18 cellular contexts compared by ENCODE assay signal in the genomic region with DNA sequence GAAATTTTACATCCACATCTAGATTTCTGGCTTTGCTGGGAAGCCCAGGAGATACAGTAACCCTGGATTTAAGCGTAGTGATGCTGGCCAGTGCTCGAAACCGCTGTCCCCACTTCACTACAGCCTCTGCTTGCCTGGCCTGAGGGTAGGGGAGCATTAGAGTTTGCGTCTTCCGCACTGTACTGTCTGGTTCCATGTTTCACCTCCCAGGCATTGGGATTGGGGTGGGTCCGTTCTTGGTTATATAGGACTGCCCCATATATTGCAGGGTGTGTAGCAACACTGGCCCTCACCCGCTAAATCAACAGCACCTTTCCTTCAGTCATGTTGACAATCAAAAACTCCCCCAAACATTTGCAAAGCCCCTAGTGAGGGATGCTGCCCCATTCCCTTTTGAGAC.
DNase-seq lines count a peak whose midpoint lies in the region; FAIRE-seq and TF ChIP-seq lines count a peak whose summit lies in the region.
"Had no signal": no experiment of that assay in that cellular context is flagged by ENCODE, and none has a peak within 500 bp of the region (broad histone marks: within the 10 kb centered on the region; RNA-seq: fewer than 3 reads in every experiment).

No MANE protein-coding gene starts in this region.

- intact Hi-C loops in stomach (cut with DNase I; ENCODE audit: low total_unique reads) = no loop called here
- intact Hi-C loops in kidney (cut with DNase I) = no loop called here

- peak overlapping the region; percentile 80 for H2BK120ac ChIP-seq in mesenchymal stem cell (ENCODE audit: low read depth, low read length)

- H3K79me1 ChIP-seq in mesenchymal stem cell (replicated peaks; ENCODE audit: low read length, poor library complexity, severe bottlenecking) = no peaks in the 10 kb centered on the region

- no peak for FAIRE-seq in kidney (lab: Jason Lieb, UNC)
- FAIRE-seq: endometrium had no signal

- H3K27ac ChIP-seq in ACC112 (ENCODE audit: low read depth, low read length) (peak overlapping the region; percentile 48; the same call in 1 of the 2 replicates), mesenchymal stem cell (ENCODE audit: low read length, poor library complexity, severe bottlenecking) (peak overlapping the region; percentile 19), stomach (peak overlapping the region in 4 of 5 donors; percentile 87 to 95 (median 93)), kidney (ENCODE audit: low read depth in 2 of 2, low read length in 2 of 2) (no peak overlapping the region)

- no peak overlapping the region for H2AFZ ChIP-seq in ACC112 (ENCODE audit: low read length, unreplicated experiment)
- H2AFZ ChIP-seq in mesenchymal stem cell (ENCODE audit: low read depth, low read length) = no peak overlapping the region

- H2AK5ac ChIP-seq in mesenchymal stem cell (ENCODE audit: low read length, severe bottlenecking) = peak overlapping the region; percentile 3

- no peak overlapping the region for H3K4me2 ChIP-seq in mesenchymal stem cell (ENCODE audit: low read length, poor library complexity, severe bottlenecking)

- H2BK15ac ChIP-seq in mesenchymal stem cell (ENCODE audit: low read depth, poor library complexity, severe bottlenecking) = peak overlapping the region; percentile 31

- H3K27me3 ChIP-seq in ACC112 (ENCODE audit: insufficient read depth, low read length) (no peaks in the 10 kb centered on the region), adipocyte (replicated peaks; ENCODE audit: control insufficient read depth, insufficient read depth, low read length) (no peaks in the 10 kb centered on the region), mesenchymal stem cell (ENCODE audit: control insufficient read depth in 1 of 2, insufficient read depth in 1 of 2, low read length in 2 of 2) (no peaks in the 10 kb centered on the region), stomach (no peaks in the 10 kb centered on the region)

- peak overlapping the region; percentile 98 for H4K91ac ChIP-seq in mesenchymal stem cell (ENCODE audit: low read length)

- H3K18ac ChIP-seq in mesenchymal stem cell (ENCODE audit: low read depth in 1 of 2, low read length in 2 of 2) = peak overlapping the region; percentile 63 to 90

- WGBS in mesenchymal stem cell = over 99% methylated on average over 7 of the region's 7 CpGs
- WGBS in stomach, 5 donors = 93 to 98% (median 97%) methylated on average over 7 of the region's 7 CpGs

- H3K9ac ChIP-seq in adipocyte (ENCODE audit: low read length) (peak overlapping the region; percentile 72), mesenchymal stem cell (ENCODE audit: low read length) (no peak overlapping the region), kidney (ENCODE audit: low read length in 2 of 2) (no peak overlapping the region)

- no peak for TF ChIP-seq POLR2A in stomach (IDR thresholded peaks at IDR 0.05)

- peak overlapping the region; percentile 35 to 62 for H3K4ac ChIP-seq in mesenchymal stem cell (ENCODE audit: low read depth in 1 of 2, low read length in 2 of 2)

- H4K8ac ChIP-seq in mesenchymal stem cell (ENCODE audit: low read length) = peak overlapping the region; percentile 91

- H2BK12ac ChIP-seq in mesenchymal stem cell (ENCODE audit: low read length in 2 of 2) = peak overlapping the region; percentile 81 to 99

- no peak for TF ChIP-seq CTCF in stomach (IDR thresholded peaks at IDR 0.05)
- no peak for TF ChIP-seq CTCF in kidney (IDR thresholded peaks at IDR 0.05; ENCODE audit: borderline replicate concordance, extremely low read depth, insufficient read depth)

- no peak overlapping the region for H2BK5ac ChIP-seq in mesenchymal stem cell (ENCODE audit: low read depth, low read length, poor library complexity, severe bottlenecking)

- H3K23ac ChIP-seq in mesenchymal stem cell (ENCODE audit: low read length in 2 of 2) = no peak overlapping the region

- TF ChIP-seq EP300 in stomach (IDR thresholded peaks at IDR 0.05) = no peak

- H3K79me2 ChIP-seq in ACC112 (ENCODE audit: control insufficient read depth, insufficient read depth, low read length, unreplicated experiment) = no peaks in the 10 kb centered on the region

- peak overlapping the region in 1 of 2 experiments; percentile 35 for H3K14ac ChIP-seq in mesenchymal stem cell (ENCODE audit: low read length in 2 of 2)

- H3K9me3 ChIP-seq in adipocyte (ENCODE audit: control insufficient read depth, low read length) = no peaks in the 10 kb centered on the region
- no peaks in the 10 kb centered on the region for H3K9me3 ChIP-seq in mesenchymal stem cell (ENCODE audit: control insufficient read depth, low read length)
- H3K9me3 ChIP-seq in stomach = no peaks in the 10 kb centered on the region
- no peaks in the 10 kb centered on the region for H3K9me3 ChIP-seq in kidney (ENCODE audit: control insufficient read depth in 1 of 2, low read length in 2 of 2)

- H3K36me3 ChIP-seq in ACC112 (ENCODE audit: insufficient read depth, low read length) = no peaks in the 10 kb centered on the region
- no peaks in the 10 kb centered on the region for H3K36me3 ChIP-seq in adipocyte (ENCODE audit: control insufficient read depth, insufficient read depth, low read length, severe bottlenecking)
- H3K36me3 ChIP-seq in mesenchymal stem cell (ENCODE audit: control insufficient read depth in 1 of 2, insufficient read depth in 2 of 2, low read depth in 1 of 2, low read length in 2 of 2) = no peaks in the 10 kb centered on the region
- no peaks in the 10 kb centered on the region for H3K36me3 ChIP-seq in stomach
- no peaks in the 10 kb centered on the region for H3K36me3 ChIP-seq in kidney (ENCODE audit: control insufficient read depth in 1 of 2, insufficient read depth in 2 of 2, low read length in 2 of 2)

- no peak for DNase-seq in adipocyte (ENCODE audit: low read depth)
- no peak for DNase-seq in mesenchymal stem cell
- no peak for DNase-seq in stomach
- DNase-seq in central memory CD4-positive, alpha-beta T cell = no peak
- DNase-seq in NCI-H187 treated with DMSO at 0.1 percent for 48 hours (lab: John Stamatoyannopoulos, UW) = no peak
- no peak for DNase-seq in NCI-H524 treated with DMSO at 0.1 percent for 48 hours (lab: John Stamatoyannopoulos, UW)
- DNase-seq in kidney = no peak
- DNase-seq: activated CD4-positive, alpha-beta T cell treated with anti-CD3 and anti-CD28 coated beads, Interleukin-2, amount 50 U/mL, for 48 hours; activated T-cell treated with anti-CD3 and anti-CD28 coated beads, Interleukin-2, amount 50 U/mL, for 48 hours; COR-L47; H7; immature natural killer cell; NCI-H2029; occipital lobe; stimulated activated CD4-positive, alpha-beta T cell treated with anti-CD3 and anti-CD28 coated beads, Interleukin-15, amount 100 ng/mL, for 24 hours; SW 1271 had no signal

- H3K4me1 ChIP-seq in ACC112 (ENCODE audit: control insufficient read depth, insufficient read depth, low read length, unreplicated experiment) (peaks cover 76% of the 10 kb centered on the region), adipocyte (ENCODE audit: control insufficient read depth, insufficient read depth, low read length) (peaks cover 74% of the 10 kb centered on the region), mesenchymal stem cell (ENCODE audit: control insufficient read depth, insufficient read depth, low read depth, low read length) (peaks cover 36% of the 10 kb centered on the region), stomach (peaks cover 51 to 86% (median 69%) of the 10 kb centered on the region in 4 donors), kidney (ENCODE audit: control insufficient read depth in 1 of 2, insufficient read depth in 1 of 2, low read depth in 1 of 2, low read length in 2 of 2) (peaks cover 25 to 31% of the 10 kb centered on the region in 2 donors)

- H3K4me3 ChIP-seq in ACC112 (ENCODE audit: low read depth, low read length) (no peak overlapping the region), adipocyte (ENCODE audit: low read length) (no peak overlapping the region), mesenchymal stem cell (ENCODE audit: insufficient read depth in 1 of 2, low read depth in 1 of 2, low read length in 2 of 2) (no peak overlapping the region), stomach (no peak overlapping the region), kidney (ENCODE audit: low read length in 2 of 2) (no peak overlapping the region)

Comparison
In these comparisons a context has a peak if more than half of its experiments do, and no peak if none do; other contexts are left out.
1. H3K27ac ChIP-seq: peak in ACC112 (single experiment), mesenchymal stem cell (single experiment) and stomach (4 of 5); none in kidney (0 of 2).